Comparison of ENCODE assay signal across 24 cellular contexts in the genomic region with DNA sequence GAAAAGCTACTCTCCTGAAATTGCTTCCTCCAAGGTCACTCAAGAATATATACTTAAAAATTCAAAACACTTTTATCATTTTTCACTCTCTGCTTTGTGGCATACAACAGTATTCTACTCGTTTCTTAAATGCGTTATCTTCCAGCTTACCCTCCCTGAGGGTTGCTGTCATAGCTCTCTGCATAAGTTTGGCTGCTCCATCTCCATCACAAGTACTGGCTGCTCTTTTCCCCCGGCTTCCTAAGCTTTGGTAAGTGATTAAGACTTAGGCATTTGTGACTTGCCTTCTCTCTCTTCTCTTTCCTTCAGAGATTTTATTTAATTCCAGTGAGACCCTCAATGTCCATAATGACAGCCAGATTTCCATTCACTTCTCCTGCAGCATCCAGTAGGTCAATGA.
"Had no signal": no experiment of that assay in that cellular context is flagged by ENCODE, and none has a peak within 500 bp of the region (broad histone marks: within the 10 kb centered on the region; RNA-seq: fewer than 3 reads in every experiment).

No MANE protein-coding gene starts in this region.

- DNase-seq: colonic mucosa; cortex of kidney; dermis blood vessel endothelial cell; dorsolateral prefrontal cortex; effector CD4-positive, alpha-beta T cell; effector CD8-positive, alpha-beta T cell; effector memory CD4-positive, alpha-beta T cell; effector memory CD8-positive, alpha-beta T cell; endodermal cell; erythroblast; esophagus squamous epithelium; foreskin fibroblast; foreskin keratinocyte; foreskin melanocyte; gastrocnemius medialis; glutamatergic neuron; head of caudate nucleus; heart left ventricle; heart right ventricle had no signal

- H3K4me3 Mint-ChIP-seq: dendritic cell treated with granulocyte-macrophage colony-stimulating factor and Interleukin-4, amounts not matched to agents 40 ng/mL and 50 ng/mL, for 4 days; effector memory CD8-positive, alpha-beta T cell; endodermal cell had no signal

- H3K27me3 Mint-ChIP-seq: dendritic cell treated with granulocyte-macrophage colony-stimulating factor and Interleukin-4, amounts not matched to agents 40 ng/mL and 50 ng/mL, for 4 days; effector memory CD8-positive, alpha-beta T cell had no signal

- H3K36me3 ChIP-seq: colonic mucosa, esophagus squamous epithelium, gastrocnemius medialis, gastroesophageal sphincter, heart left ventricle, heart right ventricle had no signal

- H3K4me1 ChIP-seq: colonic mucosa, esophagus squamous epithelium, foreskin keratinocyte, gastrocnemius medialis, gastroesophageal sphincter, heart left ventricle, heart right ventricle had no signal

- H3K9me3 ChIP-seq: colonic mucosa, esophagus squamous epithelium, gastrocnemius medialis, gastroesophageal sphincter, heart left ventricle, heart right ventricle had no signal

- H3K27ac Mint-ChIP-seq: dendritic cell treated with granulocyte-macrophage colony-stimulating factor and Interleukin-4, amounts not matched to agents 40 ng/mL and 50 ng/mL, for 4 days; effector memory CD8-positive, alpha-beta T cell; endodermal cell had no signal

- H3K4me3 ChIP-seq: colonic mucosa, coronary artery, dorsolateral prefrontal cortex, esophagus squamous epithelium, gastrocnemius medialis, gastroesophageal sphincter, heart left ventricle, heart right ventricle had no signal

- H3K9me3 Mint-ChIP-seq: dendritic cell treated with granulocyte-macrophage colony-stimulating factor and Interleukin-4, amounts not matched to agents 40 ng/mL and 50 ng/mL, for 4 days; endodermal cell had no signal

- ATAC-seq: effector memory CD8-positive, alpha-beta T cell; esophagus mucosa; foreskin keratinocyte; gastrocnemius medialis; gastroesophageal sphincter; heart left ventricle; heart right ventricle had no signal

- H3K27me3 ChIP-seq: colonic mucosa, dorsolateral prefrontal cortex, esophagus squamous epithelium, gastrocnemius medialis, gastroesophageal sphincter, heart left ventricle, heart right ventricle had no signal

- H3K27ac ChIP-seq: colonic mucosa, coronary artery, dorsolateral prefrontal cortex, epithelial cell of prostate, esophagus squamous epithelium, foreskin keratinocyte, gastrocnemius medialis, gastroesophageal sphincter, heart left ventricle, heart right ventricle had no signal
